ENCODE assay signal across 9 cellular contexts in genomic region chr7:67843615-67844014, GRCh38.
"Had no signal": no experiment of that assay in that cellular context is flagged by ENCODE, and none has a peak within 500 bp of the region (broad histone marks: within the 10 kb centered on the region; RNA-seq: fewer than 3 reads in every experiment).

No MANE protein-coding gene starts in this region.

- H3K27ac ChIP-seq: GM23248, HL-60 had no signal

- DNase-seq: GM23248, GOT3, H7, HFFc6, IMR-90 had no signal

- ATAC-seq: HepG2, K562 had no signal

- H3K4me1 ChIP-seq: HAP-1 had no signal

- H3K4me3 ChIP-seq: GM23248, HAP-1, K562 had no signal

- H3K9me3 ChIP-seq: HAP-1 had no signal

- H3K9ac ChIP-seq: GM23248 had no signal

- H3K36me3 ChIP-seq: HAP-1 had no signal
